In genomic region chr11:78039919-78040671, GRCh38 we compare ENCODE assay signal across 8 cellular contexts. TPM values are rescaled to one million over a fixed set of nuclear protein-coding genes. Genes with fewer than 3 reads are reported as not detected.
DNase-seq lines count a peak whose midpoint lies in the region; ATAC-seq and TF ChIP-seq lines count a peak whose summit lies in the region.

No MANE protein-coding gene starts in this region.

- no peaks in the 10 kb centered on the region for H3K27me3 ChIP-seq in GM23338 (ENCODE audit: insufficient read depth)

- no peak overlapping the region for H3K4me2 ChIP-seq in GM23338

- no peaks in the 10 kb centered on the region for H3K36me3 ChIP-seq in GM23338 (ENCODE audit: insufficient read depth)

- no peak for TF ChIP-seq CTCF in GM23338 (conservative IDR thresholded peaks at IDR 0.05; ENCODE audit: low read depth in 2 of 2)

- H3K4me1 Mint-ChIP-seq in GM23338 = peaks cover 14% of the 10 kb centered on the region

- H3K79me2 ChIP-seq in GM23338 (replicated peaks; ENCODE audit: insufficient read depth) = no peaks in the 10 kb centered on the region

- ATAC-seq in GM23338 (no peak), HG02610 (IDR thresholded peaks at IDR 0.05; ENCODE audit: unreplicated experiment) (no peak)

- intact Hi-C loops in posterior cingulate gyrus (cut with DNase I) = loop anchor here (10.0 kb wide), 1 partner anchor 215 kb away; the partner anchor contains the start of genes AAMDC and RSF1

- no peaks in the 10 kb centered on the region for H3K36me3 Mint-ChIP-seq in GM23338 (ENCODE audit: low read depth)

- peaks cover 3% of the 10 kb centered on the region for H3K4me1 ChIP-seq in GM23338 (ENCODE audit: insufficient read depth)

- DNase-seq in NCI-H2107 treated with DMSO at 0.1 percent for 48 hours (lab: John Stamatoyannopoulos, UW; ENCODE audit: unreplicated experiment) = peak; percentile 15
- DNase-seq in NCI-H2107 (lab: John Stamatoyannopoulos, UW) = no peak
- DNase-seq in GM23338 (ENCODE audit: low spot score) = no peak
- peak; percentile 60 for DNase-seq in NCI-H2029 (lab: John Stamatoyannopoulos, UW)
- peak; percentile 70 for DNase-seq in activated CD8-positive, alpha-beta memory T cell treated with anti-CD3 and anti-CD28 coated beads, Interleukin-2, amount 50 U/mL, for 48 hours
- peak; percentile 91 for DNase-seq in glomerular visceral epithelial cell (ENCODE audit: extremely low spot score)
- peak in 8 of 10 donors; percentile 18 to 90 (median 57) for DNase-seq in posterior cingulate gyrus

- H4K20me1 ChIP-seq in GM23338 (replicated peaks; ENCODE audit: insufficient read depth) = no peaks in the 10 kb centered on the region

- peaks cover 4% of the 10 kb centered on the region for H3K27me3 Mint-ChIP-seq in GM23338 (ENCODE audit: insufficient read depth, low read depth, poor library complexity)

- H3K4me3 Mint-ChIP-seq in GM23338 = no peak overlapping the region

- no peak overlapping the region for H3K4me3 ChIP-seq in GM23338

- H3K9me2 ChIP-seq in GM23338 (ENCODE audit: insufficient read depth) = peaks cover 6% of the 10 kb centered on the region; the same call in 1 of the 2 replicates

- peak overlapping the region; percentile 70 for H3K27ac ChIP-seq in GM23338 (ENCODE audit: low read depth)

- no peaks in the 10 kb centered on the region for H3F3A ChIP-seq in GM23338 (replicated peaks; ENCODE audit: low read depth)

- H3K9me3 Mint-ChIP-seq in GM23338 = no peaks in the 10 kb centered on the region

- H3K27ac Mint-ChIP-seq in GM23338 = 0 out of 2 replicates have a peak overlapping the region, but pooled peaks have one; percentile 6

- H2AFZ ChIP-seq in GM23338 = peak overlapping the region; percentile 96

TF ChIP-seq in GM23338, 12 proteins besides CTCF, POLR2A, EP300 and RAD21:
- TF ChIP-seq ZNF114 (CRISPR knock-in tag; IDR thresholded peaks at IDR 0.05) = no peak
- no peak for TF ChIP-seq NANOG (IDR thresholded peaks at IDR 0.05; ENCODE audit: borderline replicate concordance)
- no peak for TF ChIP-seq EZH2phosphoT487 (IDR thresholded peaks at IDR 0.05; ENCODE audit: unreplicated experiment)
- TF ChIP-seq, protein P1, sequence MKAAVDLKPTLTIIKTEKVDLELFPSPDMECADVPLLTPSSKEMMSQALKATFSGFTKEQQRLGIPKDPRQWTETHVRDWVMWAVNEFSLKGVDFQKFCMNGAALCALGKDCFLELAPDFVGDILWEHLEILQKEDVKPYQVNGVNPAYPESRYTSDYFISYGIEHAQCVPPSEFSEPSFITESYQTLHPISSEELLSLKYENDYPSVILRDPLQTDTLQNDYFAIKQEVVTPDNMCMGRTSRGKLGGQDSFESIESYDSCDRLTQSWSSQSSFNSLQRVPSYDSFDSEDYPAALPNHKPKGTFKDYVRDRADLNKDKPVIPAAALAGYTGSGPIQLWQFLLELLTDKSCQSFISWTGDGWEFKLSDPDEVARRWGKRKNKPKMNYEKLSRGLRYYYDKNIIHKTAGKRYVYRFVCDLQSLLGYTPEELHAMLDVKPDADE (IDR thresholded peaks at IDR 0.05) = no peak
- no peak for TF ChIP-seq CREB1 (CRISPR knock-in tag; IDR thresholded peaks at IDR 0.05; ENCODE audit: low read depth)
- TF ChIP-seq POLR2AphosphoS5 (IDR thresholded peaks at IDR 0.05; ENCODE audit: low read depth) = no peak
- TF ChIP-seq STAT1 (IDR thresholded peaks at IDR 0.05; ENCODE audit: unreplicated experiment) = no peak
- no peak for TF ChIP-seq ZNF331 (CRISPR knock-in tag; IDR thresholded peaks at IDR 0.05; ENCODE audit: low read depth)
- no peak for TF ChIP-seq EZH2 (IDR thresholded peaks at IDR 0.05; ENCODE audit: low read depth, unreplicated experiment)
TF ChIP-seq in GM23338: peak in this region for 0.

RNA-seq across cellular contexts. Expression of gene KCTD14, which starts 17.0 kb away (rescaled TPM):
- 14.2 and 19.1 TPM in 2 replicates for total RNA-seq in GM23338 (2014; rRNA removed; shearing (Covaris generic))
- polyA plus RNA-seq in GM23338 (2016; fragmentation: Nextera tagmentation; extraction: Ambion mirVana) = 5.9 and 8.4 TPM in 2 replicates

RNA-seq across cellular contexts. Expression of gene THRSP, which starts 23.6 kb away (rescaled TPM):
- total RNA-seq in GM23338 (2014; rRNA removed; shearing (Covaris generic)) = not detected in 2 replicates
- polyA plus RNA-seq in GM23338 (2016; fragmentation: Nextera tagmentation; extraction: Ambion mirVana) = not detected in 2 replicates

RNA-seq across cellular contexts. Expression of gene NDUFC2, which starts 39.6 kb away (rescaled TPM):
- 122 and 174 TPM in 2 replicates for total RNA-seq in GM23338 (2014; rRNA removed; shearing (Covaris generic))
- 711 and 755 TPM in 2 replicates for polyA plus RNA-seq in GM23338 (2016; fragmentation: Nextera tagmentation; extraction: Ambion mirVana)

RNA-seq across cellular contexts. Expression of gene INTS4, which starts 45.6 kb away (rescaled TPM):
- 47.6 TPM in 2 replicates for total RNA-seq in GM23338 (2014; rRNA removed; shearing (Covaris generic))
- 24.6 and 27.2 TPM in 2 replicates for polyA plus RNA-seq in GM23338 (2016; fragmentation: Nextera tagmentation; extraction: Ambion mirVana)

Comparison
In these comparisons a context has a peak if more than half of its experiments do, and no peak if none do; other contexts are left out.
1. DNase-seq: peak in NCI-H2107 treated with DMSO at 0.1 percent for 48 hours (single experiment), NCI-H2029 (single experiment), activated CD8-positive, alpha-beta memory T cell treated with anti-CD3 and anti-CD28 coated beads, Interleukin-2, amount 50 U/mL, for 48 hours (single experiment), glomerular visceral epithelial cell (single experiment) and posterior cingulate gyrus (8 of 10); none in NCI-H2107 (single experiment) and GM23338 (single experiment).